ENCODE assay signal across 1 cellular context in genomic region chr12:121966959-121967358, GRCh38.
TF ChIP-seq lines count a peak whose summit lies in the region.

No MANE protein-coding gene starts in this region.

TF ChIP-seq in GM23338, 12 proteins besides CTCF, POLR2A, EP300 and RAD21 (continued from another document):
- TF ChIP-seq ZNF462 (CRISPR knock-in tag; IDR thresholded peaks at IDR 0.05): no peak
- TF ChIP-seq POLR2AphosphoS5 (IDR thresholded peaks at IDR 0.05; ENCODE audit: low read depth): no peak
TF ChIP-seq in GM23338: peak in this region for 0.
